ENCODE assay signal across 26 cellular contexts in genomic region chr2:216289470-216289869, GRCh38.
DNase-seq lines count a peak whose midpoint lies in the region; ATAC-seq, FAIRE-seq and TF ChIP-seq lines count a peak whose summit lies in the region.
"Had no signal": no experiment of that assay in that cellular context is flagged by ENCODE, and none has a peak within 500 bp of the region (broad histone marks: within the 10 kb centered on the region; RNA-seq: fewer than 3 reads in every experiment).

No MANE protein-coding gene starts in this region.

- H3K27ac ChIP-seq in keratinocyte (ENCODE audit: control insufficient read depth, insufficient read depth, low read length), result no peak overlapping the region
- no peak overlapping the region for H3K27ac ChIP-seq in pancreas

- no peaks in the 10 kb centered on the region for H3K79me2 ChIP-seq in keratinocyte (ENCODE audit: control insufficient read depth, insufficient read depth, low read length)

- CTCF ChIA-PET in activated CD4-positive, alpha-beta T cell treated with anti-CD3 and anti-CD28 coated beads, Interleukin-2, amount 10 ng/mL, durations not matched to agents 7 days and 5 days (lab: Charles Lee), result no interaction called here

- dilution Hi-C loops in keratinocyte (cut with MboI; ENCODE audit: extremely low pct_ligation_motif_present, low sequenced_read_pairs), result no loop called here

- H3K9me1 ChIP-seq in keratinocyte (ENCODE audit: control insufficient read depth, extremely low read depth, insufficient read depth, low read length), result no peaks in the 10 kb centered on the region

- no peak overlapping the region for H3K27ac Mint-ChIP-seq in activated CD4-positive, alpha-beta T cell treated with anti-CD3 and anti-CD28 coated beads, Interleukin-2, amount 10 ng/mL, durations not matched to agents 7 days and 5 days
- H3K27ac Mint-ChIP-seq: CD4-positive, CD25-positive, alpha-beta regulatory T cell; HFFc6; IgD-negative memory B cell had no signal

- no peaks in the 10 kb centered on the region for H3K4me1 Mint-ChIP-seq in activated CD4-positive, alpha-beta T cell treated with anti-CD3 and anti-CD28 coated beads, Interleukin-2, amount 10 ng/mL, durations not matched to agents 7 days and 5 days
- H3K4me1 Mint-ChIP-seq: CD8-positive, alpha-beta memory T cell; IgD-negative memory B cell had no signal

- H3K9me3 ChIP-seq in keratinocyte (ENCODE audit: control insufficient read depth, low read depth, low read length) (no peaks in the 10 kb centered on the region), pancreas (no peaks in the 10 kb centered on the region)
- H3K9me3 ChIP-seq: BE2C had no signal

- no peaks in the 10 kb centered on the region for H4K20me1 ChIP-seq in keratinocyte (ENCODE audit: control insufficient read depth, extremely low read depth, insufficient read depth, low read length)

- FAIRE-seq in keratinocyte (lab: Jason Lieb, UNC) (peak; percentile 32), pancreas (lab: Jason Lieb, UNC) (no peak)
- FAIRE-seq: A204.1, GM12892, GM18507, HepG2 had no signal

- intact Hi-C loops in pancreas (cut with DNase I), result no loop called here

- no peaks in the 10 kb centered on the region for H3K36me3 Mint-ChIP-seq in activated CD4-positive, alpha-beta T cell treated with anti-CD3 and anti-CD28 coated beads, Interleukin-2, amount 10 ng/mL, durations not matched to agents 7 days and 5 days (ENCODE audit: low read depth)
- H3K36me3 Mint-ChIP-seq: CD4-positive, CD25-positive, alpha-beta regulatory T cell; CD8-positive, alpha-beta memory T cell; IgD-negative memory B cell had no signal

- WGBS in pancreas, 2 donors, result 8 to 15% methylated on average over 2 of the region's 2 CpGs

- no peak overlapping the region for H3K4me3 ChIP-seq in keratinocyte (ENCODE audit: control insufficient read depth in 2 of 3, extremely low read depth in 1 of 3, insufficient read depth in 2 of 3, low read depth in 1 of 3, low read length in 3 of 3)
- no peak overlapping the region for H3K4me3 ChIP-seq in pancreas

- H3K4me3 Mint-ChIP-seq in activated CD4-positive, alpha-beta T cell treated with anti-CD3 and anti-CD28 coated beads, Interleukin-2, amount 10 ng/mL, durations not matched to agents 7 days and 5 days, result no peak overlapping the region
- H3K4me3 Mint-ChIP-seq: CD4-positive, CD25-positive, alpha-beta regulatory T cell; CD8-positive, alpha-beta memory T cell; HFFc6; IgD-negative memory B cell had no signal

- H3K27me3 ChIP-seq in keratinocyte (ENCODE audit: control insufficient read depth, extremely low read depth, insufficient read depth, low read length) (no peaks in the 10 kb centered on the region), pancreas (no peaks in the 10 kb centered on the region)
- H3K27me3 ChIP-seq: BE2C had no signal

- DNase-seq in NCI-H748 (lab: John Stamatoyannopoulos, UW; ENCODE audit: unreplicated experiment) (peak; percentile 39), NCI-H748 treated with DMSO at 0.1 percent for 48 hours (lab: John Stamatoyannopoulos, UW) (no peak), NCI-H69 (lab: John Stamatoyannopoulos, UW) (peak; percentile 9), keratinocyte (ENCODE audit: low read depth, low spot score) (no peak), pancreas (no peak)
- DNase-seq in activated CD4-positive, alpha-beta T cell treated with anti-CD3 and anti-CD28 coated beads, Interleukin-2, amount 10 ng/mL, durations not matched to agents 7 days and 5 days, result no peak
- no peak for DNase-seq in activated naive CD4-positive, alpha-beta T cell treated with Interleukin-2 at 50 U/mL for 16 hours
- DNase-seq: ACHN; BE2C; C1 segment of cervical spinal cord; CD4-positive, CD25-positive, alpha-beta regulatory T cell; CD8-positive, alpha-beta memory T cell; COR-L47; DMS 273 treated with DMSO at 0.1 percent for 48 hours; DMS79; GDM1; GOT3; H7; HFFc6 had no signal

- TF ChIP-seq CTCF in keratinocyte (optimal IDR thresholded peaks at IDR 0.05 in 1 of 3, IDR thresholded peaks at IDR 0.05 in 1 of 3, conservative IDR thresholded peaks at IDR 0.05 in 1 of 3; ENCODE audit: extremely low read depth in 1 of 3, insufficient read depth in 2 of 3, low read length in 3 of 3) (no peak), pancreas (IDR thresholded peaks at IDR 0.05) (no peak)

- no peak overlapping the region for H3K9ac ChIP-seq in keratinocyte (ENCODE audit: control insufficient read depth, extremely low read depth, insufficient read depth, low read length)

- no peaks in the 10 kb centered on the region for H3K36me3 ChIP-seq in keratinocyte (ENCODE audit: control insufficient read depth in 2 of 2, extremely low read depth in 1 of 2, insufficient read depth in 2 of 2, low read length in 2 of 2)
- H3K36me3 ChIP-seq in pancreas, result no peaks in the 10 kb centered on the region
- H3K36me3 ChIP-seq: BE2C had no signal

- ATAC-seq in pancreas, result peak in 3 of 4 donors; percentile 50 to 60 (median 54)
- no peak for ATAC-seq in GM19023 (IDR thresholded peaks at IDR 0.05; ENCODE audit: unreplicated experiment)
- ATAC-seq: HCT116, HepG2 had no signal

- no peaks in the 10 kb centered on the region for H3K27me3 Mint-ChIP-seq in activated CD4-positive, alpha-beta T cell treated with anti-CD3 and anti-CD28 coated beads, Interleukin-2, amount 10 ng/mL, durations not matched to agents 7 days and 5 days
- H3K27me3 Mint-ChIP-seq: CD4-positive, CD25-positive, alpha-beta regulatory T cell had no signal

- no peak overlapping the region for H2AFZ ChIP-seq in keratinocyte (ENCODE audit: control insufficient read depth, low read length)

- H3K4me2 ChIP-seq in keratinocyte (ENCODE audit: control insufficient read depth, extremely low read depth, insufficient read depth, low read depth, low read length), result no peak overlapping the region

- no peaks in the 10 kb centered on the region for H3K9me3 Mint-ChIP-seq in activated CD4-positive, alpha-beta T cell treated with anti-CD3 and anti-CD28 coated beads, Interleukin-2, amount 10 ng/mL, durations not matched to agents 7 days and 5 days
- H3K9me3 Mint-ChIP-seq: CD4-positive, CD25-positive, alpha-beta regulatory T cell; CD8-positive, alpha-beta memory T cell; HFFc6; IgD-negative memory B cell had no signal

- peaks cover 6% of the 10 kb centered on the region for H3K4me1 ChIP-seq in keratinocyte (ENCODE audit: control insufficient read depth, extremely low read depth, insufficient read depth, low read length)
- no peaks in the 10 kb centered on the region for H3K4me1 ChIP-seq in pancreas

- POLR2A ChIA-PET in activated CD4-positive, alpha-beta T cell treated with anti-CD3 and anti-CD28 coated beads, Interleukin-2, amount 10 ng/mL, durations not matched to agents 7 days and 5 days (lab: Charles Lee), result no interaction called here

Comparison
In these comparisons a context has a peak if more than half of its experiments do, and no peak if none do; other contexts are left out.
1. DNase-seq: peak in NCI-H748 (single experiment) and NCI-H69 (single experiment); none in NCI-H748 treated with DMSO at 0.1 percent for 48 hours (single experiment), keratinocyte (single experiment), pancreas (0 of 6), activated CD4-positive, alpha-beta T cell treated with anti-CD3 and anti-CD28 coated beads, Interleukin-2, amount 10 ng/mL, durations not matched to agents 7 days and 5 days (single experiment) and activated naive CD4-positive, alpha-beta T cell treated with Interleukin-2 at 50 U/mL for 16 hours (single experiment).